19 cellular contexts compared by ENCODE assay signal in the genomic region with DNA sequence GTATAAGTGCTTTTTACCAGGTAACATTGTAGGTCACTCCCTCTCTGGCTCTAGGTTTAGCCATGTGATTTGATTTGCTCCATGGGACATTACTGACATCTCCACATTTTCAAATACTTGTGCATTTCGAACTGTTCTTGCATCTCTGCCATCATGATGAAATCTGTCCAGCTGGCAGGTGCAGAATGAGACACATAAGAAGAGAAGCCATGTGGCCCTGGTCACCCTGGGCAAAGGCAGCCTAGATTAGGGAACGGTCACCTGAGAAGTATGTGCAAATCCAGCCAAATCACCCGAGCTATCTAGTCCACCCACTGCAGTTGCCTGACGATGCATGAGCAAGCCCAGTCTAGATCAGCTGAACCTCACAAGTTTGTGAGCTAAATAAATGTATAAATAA.
"Had no signal": no experiment of that assay in that cellular context is flagged by ENCODE, and none has a peak within 500 bp of the region (broad histone marks: within the 10 kb centered on the region; RNA-seq: fewer than 3 reads in every experiment).

No MANE protein-coding gene starts in this region.

- DNase-seq: occipital lobe; ovary; psoas muscle; right cardiac atrium; right lobe of liver; sigmoid colon; small intestine; stimulated activated CD4-positive, alpha-beta T cell treated with anti-CD3 and anti-CD28 coated beads, Interleukin-15, amount 100 ng/mL, for 24 hours; stimulated activated CD4-positive, alpha-beta T cell treated with anti-CD3 and anti-CD28 coated beads, Interleukin-2, amount 100 ng/mL, for 24 hours; stimulated activated CD4-positive, alpha-beta T cell treated with anti-CD3 and anti-CD28 coated beads, Interleukin-2, amount 100 ng/mL, for 48 hours; stimulated activated CD4-positive, alpha-beta T cell treated with anti-CD3 and anti-CD28 coated beads, Interleukin-4, amount 100 ng/mL, for 24 hours; stimulated activated naive B cell treated with anti-CD40 and anti-IgM and Interleukin-4, amounts not matched to agents 10 μg/mL and 1 μg/mL and 100 μg/mL, for 72 hours; stimulated activated naive CD4-positive, alpha-beta T cell treated with Interleukin-2 at 50 U/mL for 16 hours; stomach; thyroid gland; trophoblast cell; upper lobe of left lung had no signal

- ATAC-seq: psoas muscle; right cardiac atrium; right lobe of liver; stimulated activated effector memory CD8-positive, alpha-beta T cell treated with anti-CD3 and anti-CD28 coated beads, Interleukin-12 subunit alpha, Interleukin-12 subunit beta, amount 100 ng/mL, for 72 hours; stimulated activated naive B cell treated with anti-CD40 and anti-IgM and Interleukin-4, amounts not matched to agents 10 μg/mL and 1 μg/mL and 100 μg/mL, for 72 hours had no signal

- FAIRE-seq: small intestine, urothelium cell line had no signal
